In the genomic region with DNA sequence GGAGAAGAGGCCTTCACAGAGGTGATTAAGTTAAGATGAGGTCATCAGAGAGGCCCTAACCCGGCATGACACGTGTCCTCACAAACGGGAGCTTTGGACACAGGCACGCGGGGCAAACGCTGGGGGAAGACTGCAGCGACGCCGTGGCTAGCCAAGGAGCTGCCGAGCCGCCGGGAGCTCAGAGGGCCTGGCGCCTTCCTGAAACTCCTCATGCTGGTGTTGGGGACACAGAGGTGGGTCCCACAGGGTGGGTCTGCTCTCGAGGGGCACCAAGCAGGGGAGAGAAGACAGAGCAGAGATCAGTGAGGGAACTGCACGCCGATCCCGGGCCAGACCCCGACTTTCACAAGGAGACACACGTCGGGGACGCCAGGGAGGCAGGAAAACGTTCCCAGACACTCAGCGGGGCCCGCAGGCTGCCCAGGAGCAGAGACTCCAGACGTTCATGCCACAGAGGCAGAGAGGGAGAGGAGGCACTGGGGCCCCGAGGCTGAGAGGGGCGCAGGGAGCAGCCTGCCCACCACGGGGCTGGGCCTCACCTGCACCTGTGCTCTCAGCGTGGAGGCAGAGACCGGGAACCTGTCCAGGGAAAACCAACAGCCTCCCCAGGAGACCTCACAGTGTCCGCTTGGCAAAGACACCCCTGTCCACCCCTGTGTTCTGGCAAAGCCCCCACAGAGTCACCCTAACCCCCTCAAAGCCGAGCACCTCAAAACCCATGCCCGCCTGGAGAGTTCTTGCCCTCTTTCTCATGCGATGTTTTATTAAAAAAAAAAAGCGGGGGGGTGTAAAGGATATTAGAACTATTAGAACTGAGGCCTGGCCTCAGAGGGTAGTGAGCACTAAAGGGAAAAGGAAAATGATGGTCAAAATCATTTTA, we compare ENCODE assay signal across 18 cellular contexts.
"Had no signal": no experiment of that assay in that cellular context is flagged by ENCODE, and none has a peak within 500 bp of the region (broad histone marks: within the 10 kb centered on the region; RNA-seq: fewer than 3 reads in every experiment).

No MANE protein-coding gene starts in this region.

- H3K4me3 Mint-ChIP-seq: activated naive CD4-positive, alpha-beta T cell treated with anti-CD3 and anti-CD28 coated beads, Interleukin-2, amount 50 U/mL, for 24 hours; nephron; type B pancreatic cell had no signal

- H3K27me3 ChIP-seq: brain microvascular endothelial cell, ovary had no signal

- ATAC-seq: esophagus mucosa had no signal

- H3K27me3 Mint-ChIP-seq: activated naive CD4-positive, alpha-beta T cell treated with anti-CD3 and anti-CD28 coated beads, Interleukin-2, amount 50 U/mL, for 24 hours; type B pancreatic cell had no signal

- H3K27ac Mint-ChIP-seq: activated naive CD4-positive, alpha-beta T cell treated with anti-CD3 and anti-CD28 coated beads, Interleukin-2, amount 50 U/mL, for 24 hours; nephron; type B pancreatic cell had no signal

- H3K4me3 ChIP-seq: ovary, smooth muscle cell had no signal

- H3K9me3 Mint-ChIP-seq: activated naive CD4-positive, alpha-beta T cell treated with anti-CD3 and anti-CD28 coated beads, Interleukin-2, amount 50 U/mL, for 24 hours had no signal

- H3K27ac ChIP-seq: brain microvascular endothelial cell, ovary, WERI-Rb-1 had no signal

- H3K36me3 ChIP-seq: brain microvascular endothelial cell, ovary, WERI-Rb-1 had no signal

- H3K36me3 Mint-ChIP-seq: type B pancreatic cell had no signal

- DNase-seq: activated CD4-positive, alpha-beta T cell treated with anti-CD3 and anti-CD28 coated beads, Interleukin-2, amount 50 U/mL, for 1 hour; activated T-cell treated with anti-CD3 and anti-CD28 coated beads, Interleukin-2, amount 50 U/mL, for 1 hour; amygdala; brain microvascular endothelial cell; cerebellar nuclear complex; dermis blood vessel endothelial cell; hippocampal formation; mammary epithelial cell; stimulated activated naive CD4-positive, alpha-beta T cell; substantia nigra; T-helper 1 cell; WERI-Rb-1 had no signal

- H3K9me3 ChIP-seq: ovary had no signal
